Comparison of ENCODE assay signal across 1 cellular context in the genomic region with DNA sequence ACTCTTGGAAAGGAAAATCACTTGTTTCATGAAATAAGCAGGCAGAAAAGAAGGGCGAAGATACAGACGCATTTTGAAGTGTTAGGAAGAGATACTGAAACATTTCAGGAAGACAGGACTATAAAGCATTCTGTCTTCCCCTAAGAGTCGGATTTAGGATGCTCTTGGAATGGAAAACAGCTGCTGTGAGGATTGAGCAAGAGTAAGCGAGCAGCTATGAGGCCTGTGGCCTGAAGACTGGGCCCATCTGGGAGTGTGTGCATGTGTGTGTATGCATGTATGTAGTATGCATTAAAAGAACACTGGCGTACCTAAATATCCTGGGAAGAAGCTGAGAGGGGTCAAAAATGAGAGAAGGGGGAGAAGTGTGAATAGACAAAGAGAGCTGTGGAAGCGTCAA.
TF ChIP-seq lines count a peak whose summit lies in the region.

No MANE protein-coding gene starts in this region.

TF ChIP-seq in IMR-90, 13 proteins besides CTCF, POLR2A, EP300 and RAD21:
- TF ChIP-seq FOS (IDR thresholded peaks at IDR 0.05; ENCODE audit: low read depth, low read length) (no peak), CEBPB (IDR thresholded peaks at IDR 0.05; ENCODE audit: low read depth, low read length) (0 out of 2 replicates have a peak, but pooled peaks have one; percentile 11), RCOR1 (IDR thresholded peaks at IDR 0.05; ENCODE audit: insufficient replicate concordance, low read length) (no peak)
- TF ChIP-seq, protein P1, sequence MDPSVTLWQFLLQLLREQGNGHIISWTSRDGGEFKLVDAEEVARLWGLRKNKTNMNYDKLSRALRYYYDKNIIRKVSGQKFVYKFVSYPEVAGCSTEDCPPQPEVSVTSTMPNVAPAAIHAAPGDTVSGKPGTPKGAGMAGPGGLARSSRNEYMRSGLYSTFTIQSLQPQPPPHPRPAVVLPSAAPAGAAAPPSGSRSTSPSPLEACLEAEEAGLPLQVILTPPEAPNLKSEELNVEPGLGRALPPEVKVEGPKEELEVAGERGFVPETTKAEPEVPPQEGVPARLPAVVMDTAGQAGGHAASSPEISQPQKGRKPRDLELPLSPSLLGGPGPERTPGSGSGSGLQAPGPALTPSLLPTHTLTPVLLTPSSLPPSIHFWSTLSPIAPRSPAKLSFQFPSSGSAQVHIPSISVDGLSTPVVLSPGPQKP (IDR thresholded peaks at IDR 0.05; ENCODE audit: borderline replicate concordance, low read depth, low read length): no peak
